19 cellular contexts compared by ENCODE assay signal in genomic region chr7:36180121-36180520, GRCh38.
"Had no signal": no experiment of that assay in that cellular context is flagged by ENCODE, and none has a peak within 500 bp of the region (broad histone marks: within the 10 kb centered on the region; RNA-seq: fewer than 3 reads in every experiment).

No MANE protein-coding gene starts in this region.

- H3K4me3 Mint-ChIP-seq: activated B cell treated with CpG ODN at 0.5 μM for 24 hours; activated CD8-positive, alpha-beta T cell treated with anti-CD3 and anti-CD28 coated beads for 36 hours; activated naive CD8-positive, alpha-beta T cell; activated T-cell treated with anti-CD3 and anti-CD28 coated beads, Interleukin-2, amount 50 U/mL, for 4 hours; naive thymus-derived CD8-positive, alpha-beta T cell had no signal

- H3K27me3 ChIP-seq: body of pancreas, left lung, transverse colon had no signal

- ATAC-seq: activated CD8-positive, alpha-beta T cell treated with anti-CD3 and anti-CD28 coated beads for 36 hours; activated T-cell treated with anti-CD3 and anti-CD28 coated beads, Interleukin-2, amount 50 U/mL, for 4 hours; body of pancreas; left lung; naive thymus-derived CD8-positive, alpha-beta T cell had no signal

- H3K9me3 ChIP-seq: body of pancreas, left lung, transverse colon had no signal

- H3K27ac Mint-ChIP-seq: activated B cell treated with CpG ODN at 0.5 μM for 24 hours; activated CD8-positive, alpha-beta T cell treated with anti-CD3 and anti-CD28 coated beads for 36 hours; activated naive CD8-positive, alpha-beta T cell; naive thymus-derived CD8-positive, alpha-beta T cell had no signal

- H3K36me3 Mint-ChIP-seq: naive thymus-derived CD8-positive, alpha-beta T cell had no signal

- H3K9me3 Mint-ChIP-seq: activated B cell treated with CpG ODN at 0.5 μM for 24 hours; activated CD8-positive, alpha-beta T cell treated with anti-CD3 and anti-CD28 coated beads for 36 hours; activated T-cell treated with anti-CD3 and anti-CD28 coated beads, Interleukin-2, amount 50 U/mL, for 4 hours; naive thymus-derived CD8-positive, alpha-beta T cell had no signal

- H3K36me3 ChIP-seq: left lung, transverse colon had no signal

- H3K27me3 Mint-ChIP-seq: activated CD8-positive, alpha-beta T cell treated with anti-CD3 and anti-CD28 coated beads for 36 hours; activated naive CD8-positive, alpha-beta T cell; naive thymus-derived CD8-positive, alpha-beta T cell had no signal

- H3K4me3 ChIP-seq: body of pancreas, left lung, skin epidermis, transverse colon had no signal

- DNase-seq: activated B cell treated with CpG ODN at 0.5 μM for 24 hours; activated CD4-positive, alpha-beta T cell treated with anti-CD3 and anti-CD28 coated beads for 48 hours; activated CD8-positive, alpha-beta T cell treated with anti-CD3 and anti-CD28 coated beads for 36 hours; activated effector memory CD4-positive, alpha-beta T cell treated with anti-CD3 and anti-CD28 coated beads, Interleukin-2, amount 50 U/mL, for 16 hours; activated T-cell treated with anti-CD3 and anti-CD28 coated beads, Interleukin-2, amount 50 U/mL, for 4 hours; amygdala; body of pancreas; caudate nucleus; hippocampal formation; kidney; left lung; mammary epithelial cell; naive thymus-derived CD8-positive, alpha-beta T cell; posterior cingulate gyrus; stimulated activated CD4-positive, alpha-beta T cell treated with anti-CD3 and anti-CD28 coated beads, Interleukin-4, amount 100 ng/mL, for 24 hours; stimulated activated naive CD4-positive, alpha-beta T cell treated with Interleukin-2 at 50 U/mL for 16 hours; transverse colon had no signal

- H3K27ac ChIP-seq: body of pancreas, left lung, skin epidermis, transverse colon had no signal
